Comparison of ENCODE assay signal across 2 cellular contexts in the genomic region with DNA sequence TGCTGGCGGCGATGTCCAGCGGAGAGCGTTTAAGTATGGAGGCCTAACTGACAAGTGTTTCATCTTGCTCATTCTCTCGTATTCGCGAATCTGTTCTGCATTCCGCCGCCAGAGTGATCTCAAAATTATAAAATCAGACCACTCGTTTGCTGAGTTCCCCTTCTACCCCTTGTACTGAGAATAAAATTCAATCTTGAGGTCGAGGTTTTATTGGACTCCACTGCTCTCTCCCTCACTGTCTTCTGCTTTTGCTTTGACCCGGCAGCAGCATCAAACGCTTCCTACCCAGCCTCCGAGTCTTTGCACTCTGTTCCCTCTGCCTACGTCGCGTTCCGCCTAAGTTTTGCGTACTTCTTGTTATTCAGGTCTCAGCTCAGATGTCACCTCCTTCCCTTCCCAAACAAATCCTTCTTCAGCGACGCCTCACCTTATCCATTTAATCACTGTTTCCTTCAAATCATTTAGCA.
TF ChIP-seq lines count a peak whose summit lies in the region.

No MANE protein-coding gene starts in this region.

TF ChIP-seq in SK-N-SH treated with all-trans-retinoic acid at 6 μM for 48 hours, 23 proteins besides CTCF, POLR2A, EP300 and RAD21 (continued from another document):
- no peak for TF ChIP-seq TOX (CRISPR knock-in tag; IDR thresholded peaks at IDR 0.05; ENCODE audit: borderline replicate concordance)
- TF ChIP-seq, protein P1, sequence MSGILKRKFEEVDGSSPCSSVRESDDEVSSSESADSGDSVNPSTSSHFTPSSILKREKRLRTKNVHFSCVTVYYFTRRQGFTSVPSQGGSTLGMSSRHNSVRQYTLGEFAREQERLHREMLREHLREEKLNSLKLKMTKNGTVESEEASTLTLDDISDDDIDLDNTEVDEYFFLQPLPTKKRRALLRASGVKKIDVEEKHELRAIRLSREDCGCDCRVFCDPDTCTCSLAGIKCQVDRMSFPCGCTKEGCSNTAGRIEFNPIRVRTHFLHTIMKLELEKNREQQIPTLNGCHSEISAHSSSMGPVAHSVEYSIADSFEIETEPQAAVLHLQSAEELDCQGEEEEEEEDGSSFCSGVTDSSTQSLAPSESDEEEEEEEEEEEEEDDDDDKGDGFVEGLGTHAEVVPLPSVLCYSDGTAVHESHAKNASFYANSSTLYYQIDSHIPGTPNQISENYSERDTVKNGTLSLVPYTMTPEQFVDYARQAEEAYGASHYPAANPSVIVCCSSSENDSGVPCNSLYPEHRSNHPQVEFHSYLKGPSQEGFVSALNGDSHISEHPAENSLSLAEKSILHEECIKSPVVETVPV (CRISPR knock-in tag; IDR thresholded peaks at IDR 0.05) = no peak
- TF ChIP-seq TCF4 (CRISPR knock-in tag; IDR thresholded peaks at IDR 0.05; ENCODE audit: borderline replicate concordance) = no peak
- no peak for TF ChIP-seq ARNTL (CRISPR knock-in tag; IDR thresholded peaks at IDR 0.05; ENCODE audit: borderline replicate concordance, low read depth)
- no peak for TF ChIP-seq ZNF70 (CRISPR knock-in tag; IDR thresholded peaks at IDR 0.05)
- TF ChIP-seq, protein P2, sequence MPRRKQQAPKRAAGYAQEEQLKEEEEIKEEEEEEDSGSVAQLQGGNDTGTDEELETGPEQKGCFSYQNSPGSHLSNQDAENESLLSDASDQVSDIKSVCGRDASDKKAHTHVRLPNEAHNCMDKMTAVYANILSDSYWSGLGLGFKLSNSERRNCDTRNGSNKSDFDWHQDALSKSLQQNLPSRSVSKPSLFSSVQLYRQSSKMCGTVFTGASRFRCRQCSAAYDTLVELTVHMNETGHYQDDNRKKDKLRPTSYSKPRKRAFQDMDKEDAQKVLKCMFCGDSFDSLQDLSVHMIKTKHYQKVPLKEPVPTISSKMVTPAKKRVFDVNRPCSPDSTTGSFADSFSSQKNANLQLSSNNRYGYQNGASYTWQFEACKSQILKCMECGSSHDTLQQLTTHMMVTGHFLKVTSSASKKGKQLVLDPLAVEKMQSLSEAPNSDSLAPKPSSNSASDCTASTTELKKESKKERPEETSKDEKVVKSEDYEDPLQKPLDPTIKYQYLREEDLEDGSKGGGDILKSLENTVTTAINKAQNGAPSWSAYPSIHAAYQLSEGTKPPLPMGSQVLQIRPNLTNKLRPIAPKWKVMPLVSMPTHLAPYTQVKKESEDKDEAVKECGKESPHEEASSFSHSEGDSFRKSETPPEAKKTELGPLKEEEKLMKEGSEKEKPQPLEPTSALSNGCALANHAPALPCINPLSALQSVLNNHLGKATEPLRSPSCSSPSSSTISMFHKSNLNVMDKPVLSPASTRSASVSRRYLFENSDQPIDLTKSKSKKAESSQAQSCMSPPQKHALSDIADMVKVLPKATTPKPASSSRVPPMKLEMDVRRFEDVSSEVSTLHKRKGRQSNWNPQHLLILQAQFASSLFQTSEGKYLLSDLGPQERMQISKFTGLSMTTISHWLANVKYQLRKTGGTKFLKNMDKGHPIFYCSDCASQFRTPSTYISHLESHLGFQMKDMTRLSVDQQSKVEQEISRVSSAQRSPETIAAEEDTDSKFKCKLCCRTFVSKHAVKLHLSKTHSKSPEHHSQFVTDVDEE (CRISPR knock-in tag; IDR thresholded peaks at IDR 0.05) = no peak
- no peak for TF ChIP-seq BACH2 (CRISPR knock-in tag; IDR thresholded peaks at IDR 0.05; ENCODE audit: borderline replicate concordance)
- TF ChIP-seq ZFP3 (CRISPR knock-in tag; IDR thresholded peaks at IDR 0.05) = no peak
- TF ChIP-seq ZNF8 (CRISPR knock-in tag; IDR thresholded peaks at IDR 0.05) = no peak
- TF ChIP-seq SNAI2 (CRISPR knock-in tag; IDR thresholded peaks at IDR 0.05) = no peak

TF ChIP-seq in endothelial cell of umbilical vein, 7 proteins besides CTCF, POLR2A, EP300 and RAD21 (continued from another document):
- TF ChIP-seq POLR2AphosphoS5 (IDR thresholded peaks at IDR 0.05; ENCODE audit: insufficient read depth, low read depth, low read length) (no peak), FOS (IDR thresholded peaks at IDR 0.05; ENCODE audit: borderline replicate concordance, insufficient read depth, low read length) (no peak), EZH2 (IDR thresholded peaks at IDR 0.05; ENCODE audit: borderline replicate concordance, low read depth, low read length, severe bottlenecking) (no peak), GATA2 (IDR thresholded peaks at IDR 0.05; ENCODE audit: insufficient read depth, insufficient read length, low read depth, low read length) (no peak)
